Comparison of ENCODE assay signal across 11 cellular contexts in genomic region chr2:110475627-110476359, GRCh38. TPM values are rescaled to one million over a fixed set of nuclear protein-coding genes. Genes with fewer than 3 reads are reported as not detected.
A peak's percentile ranks its signal among the peaks of the same experiment; 100 is the strongest.
DNase-seq lines count a peak whose midpoint lies in the region; ATAC-seq and TF ChIP-seq lines count a peak whose summit lies in the region.
"Not testable (repeated sequence)": the region's sequence is repeated elsewhere in the genome, so short reads cannot be mapped to it uniquely, and the experiment has no call there.
"Had no signal": no experiment of that assay in that cellular context is flagged by ENCODE, and none has a peak within 500 bp of the region (broad histone marks: within the 10 kb centered on the region; RNA-seq: fewer than 3 reads in every experiment).

No MANE protein-coding gene starts in this region.

- not testable (repeated sequence) for H3K4me3 ChIP-seq in DND-41 (ENCODE audit: low read depth in 1 of 2, low read length in 2 of 2); naive thymus-derived CD4-positive, alpha-beta T cell (ENCODE audit: low read length)

- H3K27me3 ChIP-seq in DND-41 (ENCODE audit: insufficient read depth, low read length, poor library complexity); naive thymus-derived CD4-positive, alpha-beta T cell (ENCODE audit: control insufficient read depth in 2 of 2, insufficient read depth in 2 of 2, low read length in 2 of 2): not testable (repeated sequence)

- not testable (repeated sequence) for H4K20me1 ChIP-seq in DND-41 (ENCODE audit: insufficient read depth, low read length)

- not testable (repeated sequence) for H3K4me2 ChIP-seq in DND-41 (ENCODE audit: insufficient read depth, low read length)

- H3K27ac Mint-ChIP-seq in T-helper 17 cell; activated CD8-positive, alpha-beta T cell treated with anti-CD3 and anti-CD28 coated beads for 36 hours; activated T-helper 17 cell treated with anti-CD3 and anti-CD28 coated beads, Interleukin-2, amount 50 U/mL, for 72 hours; activated naive CD8-positive, alpha-beta T cell treated with anti-CD3 and anti-CD28 coated beads, Interleukin-2, amount 50 U/mL, for 24 hours; central memory CD8-positive, alpha-beta T cell (ENCODE audit: low read depth); naive thymus-derived CD4-positive, alpha-beta T cell: not testable (repeated sequence)

- CTCF ChIA-PET in activated CD8-positive, alpha-beta T cell treated with anti-CD3 and anti-CD28 coated beads for 36 hours (lab: Charles Lee); naive thymus-derived CD4-positive, alpha-beta T cell (lab: Charles Lee): not testable (repeated sequence)

- not testable (repeated sequence) for H3K27ac ChIP-seq in DND-41 (ENCODE audit: low read length); naive thymus-derived CD4-positive, alpha-beta T cell (ENCODE audit: low read depth, low read length)

- not testable (repeated sequence) for H3K79me2 ChIP-seq in DND-41 (ENCODE audit: insufficient read depth, low read length)

- TF ChIP-seq CTCF in DND-41 (IDR thresholded peaks at IDR 0.05; ENCODE audit: borderline replicate concordance, extremely low read depth, low read length, poor library complexity, severe bottlenecking); activated CD8-positive, alpha-beta T cell treated with anti-CD3 and anti-CD28 coated beads for 36 hours (IDR thresholded peaks at IDR 0.05): not testable (repeated sequence)

- not testable (repeated sequence) for H2AFZ ChIP-seq in DND-41 (ENCODE audit: low read depth, low read length)

- not testable (repeated sequence) for H3K36me3 ChIP-seq in DND-41 (ENCODE audit: insufficient read depth, low read length); naive thymus-derived CD4-positive, alpha-beta T cell (ENCODE audit: control insufficient read depth in 2 of 3, insufficient read depth in 3 of 3, low read length in 3 of 3)

- not testable (repeated sequence) for H3K4me1 Mint-ChIP-seq in T-helper 17 cell; activated CD8-positive, alpha-beta T cell treated with anti-CD3 and anti-CD28 coated beads for 36 hours (ENCODE audit: low read depth); activated T-helper 17 cell treated with anti-CD3 and anti-CD28 coated beads, Interleukin-2, amount 50 U/mL, for 72 hours; activated naive CD8-positive, alpha-beta T cell treated with anti-CD3 and anti-CD28 coated beads, Interleukin-2, amount 50 U/mL, for 24 hours; central memory CD8-positive, alpha-beta T cell; naive thymus-derived CD4-positive, alpha-beta T cell

- not testable (repeated sequence) for H3K9ac ChIP-seq in DND-41 (ENCODE audit: low read depth, low read length)

- not testable (repeated sequence) for H3K4me1 ChIP-seq in DND-41 (ENCODE audit: insufficient read depth, low read length); naive thymus-derived CD4-positive, alpha-beta T cell (ENCODE audit: control insufficient read depth in 2 of 2, insufficient read depth in 2 of 2, low read length in 2 of 2)

- not testable (repeated sequence) for H3K36me3 Mint-ChIP-seq in T-helper 17 cell (ENCODE audit: low read depth); activated CD8-positive, alpha-beta T cell treated with anti-CD3 and anti-CD28 coated beads for 36 hours (ENCODE audit: low read depth); activated T-helper 17 cell treated with anti-CD3 and anti-CD28 coated beads, Interleukin-2, amount 50 U/mL, for 72 hours (ENCODE audit: low read depth); activated naive CD8-positive, alpha-beta T cell treated with anti-CD3 and anti-CD28 coated beads, Interleukin-2, amount 50 U/mL, for 24 hours (ENCODE audit: low read depth); central memory CD8-positive, alpha-beta T cell (ENCODE audit: insufficient read depth); naive thymus-derived CD4-positive, alpha-beta T cell

- ATAC-seq in DND-41 (ENCODE audit: insufficient read depth, low read depth) (peak; percentile 82), T-helper 17 cell (peak; percentile 81)
- peak; percentile 34 for ATAC-seq in activated CD8-positive, alpha-beta T cell treated with anti-CD3 and anti-CD28 coated beads for 36 hours
- peak; percentile 64 for ATAC-seq in activated T-helper 17 cell treated with anti-CD3 and anti-CD28 coated beads, Interleukin-2, amount 50 U/mL, for 72 hours (replicated peaks)
- ATAC-seq in activated naive CD8-positive, alpha-beta T cell treated with anti-CD3 and anti-CD28 coated beads, Interleukin-2, amount 50 U/mL, for 24 hours: peak; percentile 27
- ATAC-seq in central memory CD8-positive, alpha-beta T cell (replicated peaks; ENCODE audit: extremely low read depth, poor library complexity, severe bottlenecking): peak; percentile 59
- ATAC-seq in naive thymus-derived CD4-positive, alpha-beta T cell: peak; percentile 46

- H3K9me3 Mint-ChIP-seq in activated CD8-positive, alpha-beta T cell treated with anti-CD3 and anti-CD28 coated beads for 36 hours; activated T-helper 17 cell treated with anti-CD3 and anti-CD28 coated beads, Interleukin-2, amount 50 U/mL, for 72 hours; activated naive CD8-positive, alpha-beta T cell treated with anti-CD3 and anti-CD28 coated beads, Interleukin-2, amount 50 U/mL, for 24 hours; central memory CD8-positive, alpha-beta T cell; naive thymus-derived CD4-positive, alpha-beta T cell: not testable (repeated sequence)

- H3K27me3 Mint-ChIP-seq in T-helper 17 cell; activated CD8-positive, alpha-beta T cell treated with anti-CD3 and anti-CD28 coated beads for 36 hours; activated T-helper 17 cell treated with anti-CD3 and anti-CD28 coated beads, Interleukin-2, amount 50 U/mL, for 72 hours; activated naive CD8-positive, alpha-beta T cell treated with anti-CD3 and anti-CD28 coated beads, Interleukin-2, amount 50 U/mL, for 24 hours; central memory CD8-positive, alpha-beta T cell; naive thymus-derived CD4-positive, alpha-beta T cell: not testable (repeated sequence)

- DNase-seq in DND-41; T-helper 17 cell; activated CD8-positive, alpha-beta T cell treated with anti-CD3 and anti-CD28 coated beads for 36 hours; activated naive CD8-positive, alpha-beta T cell treated with anti-CD3 and anti-CD28 coated beads, Interleukin-2, amount 50 U/mL, for 24 hours; central memory CD8-positive, alpha-beta T cell (ENCODE audit: low spot score in 2 of 2); naive thymus-derived CD4-positive, alpha-beta T cell: not testable (repeated sequence)

- POLR2A ChIA-PET in activated CD8-positive, alpha-beta T cell treated with anti-CD3 and anti-CD28 coated beads for 36 hours (lab: Charles Lee); naive thymus-derived CD4-positive, alpha-beta T cell (lab: Charles Lee): not testable (repeated sequence)

- H3K9me3 ChIP-seq in DND-41 (ENCODE audit: insufficient read depth, low read length, severe bottlenecking); T-helper 17 cell (ENCODE audit: control insufficient read depth, low read length, poor library complexity, severe bottlenecking); naive thymus-derived CD4-positive, alpha-beta T cell (ENCODE audit: control insufficient read depth in 2 of 3, low read length in 3 of 3): not testable (repeated sequence)

- H3K4me3 Mint-ChIP-seq in T-helper 17 cell; activated CD8-positive, alpha-beta T cell treated with anti-CD3 and anti-CD28 coated beads for 36 hours; activated T-helper 17 cell treated with anti-CD3 and anti-CD28 coated beads, Interleukin-2, amount 50 U/mL, for 72 hours; activated naive CD8-positive, alpha-beta T cell treated with anti-CD3 and anti-CD28 coated beads, Interleukin-2, amount 50 U/mL, for 24 hours; central memory CD8-positive, alpha-beta T cell; naive thymus-derived CD4-positive, alpha-beta T cell: not testable (repeated sequence)

- intact Hi-C loops in activated CD8-positive, alpha-beta T cell treated with anti-CD3 and anti-CD28 coated beads for 36 hours (cut with micrococcal nuclease); naive thymus-derived CD4-positive, alpha-beta T cell (cut with micrococcal nuclease): not testable (repeated sequence)

RNA-seq across cellular contexts. Expression of gene LIMS4, which starts 3.2 kb away (rescaled TPM):
- 1 to 10 TPM in 1 of 2 donors, under 1 TPM in 1; 0.44 to 1.4 TPM for total RNA-seq in T-helper 17 cell
- under 1 TPM; 0.74 to 0.83 TPM for total RNA-seq in activated CD8-positive, alpha-beta T cell treated with anti-CD3 and anti-CD28 coated beads for 36 hours
- 1 to 10 TPM in 1 of 2 donors, under 1 TPM in 1; 0.43 to 2.9 TPM for total RNA-seq in activated T-helper 17 cell treated with anti-CD3 and anti-CD28 coated beads, Interleukin-2, amount 50 U/mL, for 72 hours
- total RNA-seq in naive thymus-derived CD4-positive, alpha-beta T cell: 1 to 10 TPM in 2 of 5 experiments, under 1 TPM in 3; 0.19 to 1.6 (median 0.96) TPM
- polyA plus RNA-seq in naive thymus-derived CD4-positive, alpha-beta T cell: 1 to 10 TPM; 1.1 to 2.6 TPM
- total RNA-seq: Calu3; CD4-positive, CD25-positive, alpha-beta regulatory T cell; CD8-positive, alpha-beta T cell; G401 had no signal

Comparison
In these comparisons a context has a peak if more than half of its experiments do, and no peak if none do; other contexts are left out.
1. ATAC-seq: peak in every context shown above with its lines; median percentile 82 in DND-41; 81 in T-helper 17 cell; 64 in activated T-helper 17 cell treated with anti-CD3 and anti-CD28 coated beads, Interleukin-2, amount 50 U/mL, for 72 hours; 59 in central memory CD8-positive, alpha-beta T cell; 46 in naive thymus-derived CD4-positive, alpha-beta T cell; 34 in activated CD8-positive, alpha-beta T cell treated with anti-CD3 and anti-CD28 coated beads for 36 hours; 27 in activated naive CD8-positive, alpha-beta T cell treated with anti-CD3 and anti-CD28 coated beads, Interleukin-2, amount 50 U/mL, for 24 hours.